Comparison of ENCODE assay signal across 10 cellular contexts in genomic region chr9:130343445-130343918, GRCh38.
DNase-seq lines count a peak whose midpoint lies in the region; ATAC-seq and TF ChIP-seq lines count a peak whose summit lies in the region.
"Had no signal": no experiment of that assay in that cellular context is flagged by ENCODE, and none has a peak within 500 bp of the region (broad histone marks: within the 10 kb centered on the region; RNA-seq: fewer than 3 reads in every experiment).

No MANE protein-coding gene starts in this region.

- DNase-seq in RWPE1 (ENCODE audit: low spot score) = peak; percentile 48
- peak; percentile 27 for DNase-seq in cerebellum (ENCODE audit: low spot score)
- DNase-seq in neuronal stem cell (ENCODE audit: low spot score) = peak; percentile 60
- no peak for DNase-seq in NCI-H2107 (lab: John Stamatoyannopoulos, UW)
- DNase-seq in NCI-H526 treated with DMSO at 0.1 percent for 48 hours (lab: John Stamatoyannopoulos, UW) = no peak

- peaks cover 0 to 6% of the 10 kb centered on the region in 2 donors for H3K9me3 ChIP-seq in neuronal stem cell (replicated peaks in 1 of 2; ENCODE audit: control insufficient read depth in 2 of 2, insufficient read depth in 1 of 2, low read depth in 1 of 2, low read length in 2 of 2)

- H3K4me1 ChIP-seq in neuronal stem cell (ENCODE audit: control insufficient read depth in 2 of 2, insufficient read depth in 1 of 2, low read depth in 1 of 2, low read length in 2 of 2) = peaks cover 5 to 10% of the 10 kb centered on the region in 2 donors

- no peak overlapping the region for H4K8ac ChIP-seq in neuronal stem cell (ENCODE audit: low read depth, low read length)

- CTCF ChIA-PET in RWPE1 (lab: Yijun Ruan, JAX) = interaction anchor here (0.5 to 1.6 kb wide), 10 partner anchors 9 to 242 kb away, joined by 3 to 7 read pairs (median 4); no protein-coding TSS in a partner anchor

- peak overlapping the region; percentile 99 for H2BK15ac ChIP-seq in neuronal stem cell (ENCODE audit: low read length)

- no peaks in the 10 kb centered on the region for H3K9me3 Mint-ChIP-seq in stimulated activated memory B cell treated with anti-CD40 and anti-IgM and Interleukin-4, amounts not matched to agents 10 μg/mL and 1 μg/mL and 100 μg/mL, for 72 hours
- H3K9me3 Mint-ChIP-seq: IgD-negative memory B cell had no signal

- no peak overlapping the region for H3K4me3 ChIP-seq in neuronal stem cell (ENCODE audit: low read length in 2 of 2)

- H3K79me1 ChIP-seq in neuronal stem cell (ENCODE audit: low read depth, low read length) = no peaks in the 10 kb centered on the region

- H3K27me3 Mint-ChIP-seq in stimulated activated memory B cell treated with anti-CD40 and anti-IgM and Interleukin-4, amounts not matched to agents 10 μg/mL and 1 μg/mL and 100 μg/mL, for 72 hours = no peaks in the 10 kb centered on the region
- H3K27me3 Mint-ChIP-seq: IgD-negative memory B cell had no signal

- H3K9ac ChIP-seq in neuronal stem cell (ENCODE audit: low read depth, low read length, poor library complexity) = peak overlapping the region; percentile 66

- H3K23ac ChIP-seq in neuronal stem cell (ENCODE audit: low read depth, low read length, poor library complexity) = peak overlapping the region; percentile 11

- peak overlapping the region; percentile 93 for H4K91ac ChIP-seq in neuronal stem cell (ENCODE audit: low read depth, low read length, poor library complexity)

- no peak overlapping the region for H2BK120ac ChIP-seq in neuronal stem cell (ENCODE audit: low read depth, low read length)

- POLR2A ChIA-PET in RWPE1 (lab: Yijun Ruan, JAX; ENCODE audit: low non-redundant PET) = no interaction called here

- H3K4ac ChIP-seq in neuronal stem cell (ENCODE audit: low read length) = peak overlapping the region; percentile 5

- WGBS in neuronal stem cell (ENCODE audit: extremely low coverage in 2 of 2, insufficient read length in 2 of 2, insufficient replicate concordance in 1 of 2), 2 donors = no CpG with 5 or more reads among the region's 12 CpGs

- H3K36me3 Mint-ChIP-seq in stimulated activated memory B cell treated with anti-CD40 and anti-IgM and Interleukin-4, amounts not matched to agents 10 μg/mL and 1 μg/mL and 100 μg/mL, for 72 hours = no peaks in the 10 kb centered on the region
- H3K36me3 Mint-ChIP-seq: IgD-negative memory B cell had no signal

- no peak overlapping the region for H3K27ac ChIP-seq in RWPE1
- H3K27ac ChIP-seq in neuronal stem cell (replicated peaks; ENCODE audit: low read length) = no peak overlapping the region
- H3K27ac ChIP-seq: epithelial cell of prostate had no signal

- H3K4me1 Mint-ChIP-seq in stimulated activated memory B cell treated with anti-CD40 and anti-IgM and Interleukin-4, amounts not matched to agents 10 μg/mL and 1 μg/mL and 100 μg/mL, for 72 hours = no peaks in the 10 kb centered on the region
- H3K4me1 Mint-ChIP-seq: IgD-negative memory B cell had no signal

- no peak overlapping the region for H3K4me3 Mint-ChIP-seq in stimulated activated memory B cell treated with anti-CD40 and anti-IgM and Interleukin-4, amounts not matched to agents 10 μg/mL and 1 μg/mL and 100 μg/mL, for 72 hours
- H3K4me3 Mint-ChIP-seq: IgD-negative memory B cell had no signal

- H2AK5ac ChIP-seq in neuronal stem cell (ENCODE audit: low read depth, low read length) = peak overlapping the region; percentile 92

- TF ChIP-seq CTCF in GM12872 (IDR thresholded peaks at IDR 0.05; ENCODE audit: insufficient read depth, low read depth, low read length) (peak; percentile 73), RWPE1 (conservative IDR thresholded peaks at IDR 0.05; ENCODE audit: low read depth) (peak; percentile 97)

- H3K27me3 ChIP-seq in neuronal stem cell (ENCODE audit: control insufficient read depth in 3 of 3, insufficient read depth in 3 of 3, low read depth in 1 of 3, low read length in 3 of 3) = peaks cover 0 to 18% (median 0%) of the 10 kb centered on the region in 3 experiments

- no peak overlapping the region for H3K27ac Mint-ChIP-seq in stimulated activated memory B cell treated with anti-CD40 and anti-IgM and Interleukin-4, amounts not matched to agents 10 μg/mL and 1 μg/mL and 100 μg/mL, for 72 hours
- H3K27ac Mint-ChIP-seq: IgD-negative memory B cell had no signal

- H2BK5ac ChIP-seq in neuronal stem cell (ENCODE audit: low read length) = peak overlapping the region; percentile 63

- H3K36me3 ChIP-seq in neuronal stem cell (replicated peaks in 1 of 2; ENCODE audit: control insufficient read depth in 2 of 2, insufficient read depth in 2 of 2, low read length in 2 of 2) = peaks cover 0 to 2% of the 10 kb centered on the region in 2 donors

- peak overlapping the region; percentile 98 for H2BK12ac ChIP-seq in neuronal stem cell (ENCODE audit: low read length)

- ATAC-seq in stimulated activated memory B cell treated with anti-CD40 and anti-IgM and Interleukin-4, amounts not matched to agents 10 μg/mL and 1 μg/mL and 100 μg/mL, for 72 hours = no peak
- ATAC-seq in GM18498 (IDR thresholded peaks at IDR 0.05; ENCODE audit: unreplicated experiment) = no peak

- no peak overlapping the region for H3K14ac ChIP-seq in neuronal stem cell (ENCODE audit: low read length)

- no peak overlapping the region for H3K4me2 ChIP-seq in neuronal stem cell (ENCODE audit: insufficient read depth, low read length, poor library complexity, severe bottlenecking)

- peak overlapping the region; percentile 49 for H2AFZ ChIP-seq in neuronal stem cell (ENCODE audit: low read length)

- H3K18ac ChIP-seq in neuronal stem cell (ENCODE audit: low read length) = peak overlapping the region; percentile 92

Comparison
In these comparisons a context has a peak if more than half of its experiments do, and no peak if none do; other contexts are left out.
1. DNase-seq: peak in RWPE1 (single experiment), cerebellum (single experiment) and neuronal stem cell (single experiment); none in NCI-H2107 (single experiment) and NCI-H526 treated with DMSO at 0.1 percent for 48 hours (single experiment).